ENCODE assay signal across 1 cellular context in the genomic region with DNA sequence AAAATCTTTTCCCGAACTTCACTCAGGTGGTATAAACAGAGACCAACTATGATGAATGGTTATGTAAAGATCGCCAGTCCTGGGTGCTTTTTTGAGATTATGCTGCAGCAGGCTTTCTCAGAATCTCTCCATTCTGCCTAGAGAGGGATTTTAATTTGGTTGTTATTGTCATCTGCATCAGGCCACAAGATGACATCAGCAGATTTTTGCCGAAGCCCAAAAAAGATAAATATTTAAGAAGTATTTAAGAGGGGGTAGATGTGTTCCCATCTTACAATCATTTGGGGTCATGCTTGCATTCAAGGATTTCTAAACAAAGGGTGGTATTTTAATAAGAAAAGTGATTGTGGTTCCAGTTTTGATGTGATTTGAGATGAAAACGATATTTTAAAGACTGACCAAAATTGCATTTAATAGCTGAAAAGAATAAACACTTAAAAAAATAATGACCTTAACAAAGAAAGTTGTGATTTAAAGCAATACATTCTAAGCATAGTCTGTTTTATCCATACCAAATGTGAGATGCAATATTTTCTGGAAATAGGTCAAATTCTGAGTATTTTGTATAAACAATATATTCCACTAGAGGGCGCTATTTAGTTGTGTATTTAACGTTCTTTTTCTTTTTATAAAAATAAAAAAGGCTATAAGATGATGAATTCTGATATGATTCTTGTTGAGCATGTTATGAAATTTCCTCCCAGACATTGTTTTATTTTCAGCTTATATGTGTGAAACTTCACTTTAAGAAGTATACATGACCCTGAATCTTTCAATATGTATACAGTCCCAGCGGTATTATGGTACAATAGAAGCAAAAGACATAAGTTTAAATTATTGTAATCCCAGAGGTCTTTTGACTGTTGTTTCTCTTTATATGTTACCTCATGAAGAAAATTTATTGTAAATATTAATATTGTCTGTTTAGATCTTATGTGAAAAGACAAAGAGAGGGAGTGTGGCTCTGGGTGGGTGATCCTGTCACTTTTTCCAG.
TF ChIP-seq lines count a peak whose summit lies in the region.

No MANE protein-coding gene starts in this region.

TF ChIP-seq in HEK293, 187 proteins besides CTCF, POLR2A, EP300 and RAD21 (continued from another document):
- TF ChIP-seq, protein P1, sequence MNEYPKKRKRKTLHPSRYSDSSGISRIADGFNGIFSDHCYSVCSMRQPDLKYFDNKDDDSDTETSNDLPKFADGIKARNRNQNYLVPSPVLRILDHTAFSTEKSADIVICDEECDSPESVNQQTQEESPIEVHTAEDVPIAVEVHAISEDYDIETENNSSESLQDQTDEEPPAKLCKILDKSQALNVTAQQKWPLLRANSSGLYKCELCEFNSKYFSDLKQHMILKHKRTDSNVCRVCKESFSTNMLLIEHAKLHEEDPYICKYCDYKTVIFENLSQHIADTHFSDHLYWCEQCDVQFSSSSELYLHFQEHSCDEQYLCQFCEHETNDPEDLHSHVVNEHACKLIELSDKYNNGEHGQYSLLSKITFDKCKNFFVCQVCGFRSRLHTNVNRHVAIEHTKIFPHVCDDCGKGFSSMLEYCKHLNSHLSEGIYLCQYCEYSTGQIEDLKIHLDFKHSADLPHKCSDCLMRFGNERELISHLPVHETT (tag by site-specific recombination; IDR thresholded peaks at IDR 0.05), result no peak
- TF ChIP-seq ZNF391 (tag by site-specific recombination; IDR thresholded peaks at IDR 0.05; ENCODE audit: borderline replicate concordance, low read depth), result no peak
